10 cellular contexts compared by ENCODE assay signal in the genomic region with DNA sequence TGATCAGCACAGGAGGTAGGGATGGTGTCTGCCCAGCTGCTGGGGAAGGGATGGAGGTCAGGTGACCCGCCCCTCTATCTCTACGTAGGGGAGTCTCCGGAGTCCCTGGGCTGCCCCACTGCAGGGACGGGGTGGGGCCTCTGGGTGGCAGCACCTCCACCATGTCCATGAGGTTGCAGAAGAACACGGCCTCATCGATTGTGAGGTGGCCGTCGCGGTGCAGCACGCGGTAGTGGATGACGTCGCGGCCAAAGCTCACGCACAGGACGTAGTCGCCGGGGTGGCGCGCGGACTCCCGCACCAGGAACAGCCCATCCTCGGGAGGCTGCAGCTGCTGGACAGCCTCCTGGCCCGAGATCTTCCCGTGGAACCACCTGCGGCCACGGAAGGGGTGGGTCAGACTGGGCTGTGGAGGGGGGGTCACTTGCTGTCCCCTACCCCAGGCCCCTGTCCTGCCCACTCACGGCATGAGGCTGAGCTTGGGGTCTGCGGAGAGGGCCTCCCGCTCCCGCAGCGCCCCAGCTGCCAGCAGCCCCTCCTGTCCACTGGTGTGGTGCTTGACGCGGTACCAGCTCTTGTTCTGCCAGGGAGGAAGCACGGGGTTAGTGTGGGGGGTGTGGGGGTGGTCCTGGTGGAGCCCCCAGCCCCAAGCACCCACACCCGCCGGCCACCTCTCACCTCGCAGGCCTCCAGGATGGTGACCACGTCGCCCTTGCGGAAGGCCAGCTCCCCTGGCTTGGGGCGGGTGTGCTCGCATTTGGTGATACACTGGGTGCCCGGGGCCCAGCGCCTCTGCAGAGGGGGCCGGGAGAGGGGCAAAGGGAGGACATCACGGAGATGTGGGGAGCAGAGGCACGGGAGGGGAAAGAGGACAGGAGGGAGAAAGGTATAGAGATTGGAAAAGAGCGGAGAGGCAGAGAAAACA. TPM values are rescaled to one million over a fixed set of nuclear protein-coding genes. Genes with fewer than 3 reads are reported as not detected.
DNase-seq lines count a peak whose midpoint lies in the region; ATAC-seq, FAIRE-seq and TF ChIP-seq lines count a peak whose summit lies in the region.
"Had no signal": no experiment of that assay in that cellular context is flagged by ENCODE, and none has a peak within 500 bp of the region (broad histone marks: within the 10 kb centered on the region; RNA-seq: fewer than 3 reads in every experiment).

No MANE protein-coding gene starts in this region.

- H3K79me2 ChIP-seq in MM.1S (ENCODE audit: low read length) = no peaks in the 10 kb centered on the region

- H3K9ac ChIP-seq in kidney (ENCODE audit: low read length in 2 of 2) (no peak overlapping the region), MM.1S (ENCODE audit: low read length) (no peak overlapping the region)

- no peaks in the 10 kb centered on the region for H3K36me3 ChIP-seq in heart left ventricle
- no peaks in the 10 kb centered on the region for H3K36me3 ChIP-seq in kidney (ENCODE audit: control insufficient read depth in 1 of 2, insufficient read depth in 2 of 2, low read length in 2 of 2)
- H3K36me3 ChIP-seq in upper lobe of left lung = peaks cover 0 to 10% (median 0%) of the 10 kb centered on the region in 4 donors
- no peaks in the 10 kb centered on the region for H3K36me3 ChIP-seq in MM.1S (replicated peaks; ENCODE audit: insufficient read depth, low read length)

- H3K27me3 ChIP-seq in heart left ventricle = peaks cover 6 to 52% (median 27%) of the 10 kb centered on the region in 9 donors
- peaks cover 0 to 7% (median 3%) of the 10 kb centered on the region in 4 donors for H3K27me3 ChIP-seq in upper lobe of left lung
- H3K27me3 ChIP-seq in MM.1S (replicated peaks; ENCODE audit: insufficient read depth, low read length) = peaks cover 68% of the 10 kb centered on the region

- TF ChIP-seq POLR2A in heart left ventricle (IDR thresholded peaks at IDR 0.05) (no peak), upper lobe of left lung (IDR thresholded peaks at IDR 0.05) (no peak)

- intact Hi-C loops in heart left ventricle (cut with DNase I) (loop anchor here in 1 of 10 donors (5.0 kb wide), 1 partner anchor 38 kb away; no protein-coding TSS in a partner anchor), left ventricle myocardium superior (cut with micrococcal nuclease) (no loop called here), kidney (cut with DNase I) (no loop called here)

- FAIRE-seq in kidney (lab: Jason Lieb, UNC) = no peak
- no peak for FAIRE-seq in frontal cortex (lab: Jason Lieb, UNC)

- no peak overlapping the region for H3K4me2 ChIP-seq in MM.1S (ENCODE audit: low read depth, low read length)

- DNase-seq in heart left ventricle (no peak), left ventricle myocardium superior (no peak), activated T-cell treated with anti-CD3 and anti-CD28 coated beads for 24 hours (ENCODE audit: low read depth) (peak; percentile 27), kidney (peak; percentile 63), upper lobe of left lung (peak in 1 of 2 donors; percentile 83), frontal cortex (ENCODE audit: low spot score in 2 of 2) (no peak), MM.1S (no peak), anterior cingulate cortex (lab: John Stamatoyannopoulos, UW) (no peak)

- no peak for TF ChIP-seq EP300 in upper lobe of left lung (IDR thresholded peaks at IDR 0.05)

- TF ChIP-seq CTCF in heart left ventricle (IDR thresholded peaks at IDR 0.05) (peak in 11 of 12 donors; percentile 11 to 46 (median 24)), kidney (IDR thresholded peaks at IDR 0.05; ENCODE audit: borderline replicate concordance, extremely low read depth, insufficient read depth) (no peak), upper lobe of left lung (IDR thresholded peaks at IDR 0.05) (peak in 5 of 6 experiments; percentile 20 to 39 (median 25)), MM.1S (IDR thresholded peaks at IDR 0.05; ENCODE audit: low read length) (no peak)

- H3K27ac ChIP-seq in heart left ventricle = no peak overlapping the region
- H3K27ac ChIP-seq in kidney (ENCODE audit: low read depth in 2 of 2, low read length in 2 of 2) = no peak overlapping the region
- no peak overlapping the region for H3K27ac ChIP-seq in upper lobe of left lung
- no peak overlapping the region for H3K27ac ChIP-seq in MM.1S (ENCODE audit: low read length)

- H2AFZ ChIP-seq in MM.1S (ENCODE audit: low read length) = no peak overlapping the region

- H3K4me3 ChIP-seq in heart left ventricle (no peak overlapping the region), kidney (ENCODE audit: low read length in 2 of 2) (no peak overlapping the region), upper lobe of left lung (no peak overlapping the region), MM.1S (ENCODE audit: low read length) (no peak overlapping the region)

- H4K20me1 ChIP-seq in MM.1S (ENCODE audit: insufficient read depth, low read length) = no peaks in the 10 kb centered on the region

- H3K4me1 ChIP-seq in heart left ventricle = peaks cover 0 to 17% (median 0%) of the 10 kb centered on the region in 12 donors
- no peaks in the 10 kb centered on the region for H3K4me1 ChIP-seq in kidney (ENCODE audit: control insufficient read depth in 1 of 2, insufficient read depth in 1 of 2, low read depth in 1 of 2, low read length in 2 of 2)
- H3K4me1 ChIP-seq in upper lobe of left lung = peaks cover 0 to 22% (median 4%) of the 10 kb centered on the region in 4 donors
- H3K4me1 ChIP-seq in MM.1S (ENCODE audit: low read length) = no peaks in the 10 kb centered on the region

- WGBS in heart left ventricle, 4 donors = 69 to 77% (median 74%) methylated on average over 28 to 49 of the region's 49 CpGs
- WGBS in upper lobe of left lung, 2 donors = 80 to 87% methylated on average over 44 to 48 of the region's 49 CpGs

- H3K9me3 ChIP-seq in heart left ventricle (peaks cover 0 to 24% (median 21%) of the 10 kb centered on the region in 12 donors), kidney (ENCODE audit: control insufficient read depth in 1 of 2, low read length in 2 of 2) (peaks cover 3 to 14% of the 10 kb centered on the region in 2 donors), upper lobe of left lung (peaks cover 12 to 27% (median 17%) of the 10 kb centered on the region in 4 donors), MM.1S (replicated peaks; ENCODE audit: insufficient read depth, low read length) (no peaks in the 10 kb centered on the region)

- H3K9me2 ChIP-seq in MM.1S (replicated peaks; ENCODE audit: insufficient read depth, low read length) = no peaks in the 10 kb centered on the region

- ATAC-seq in heart left ventricle = peak in 3 of 4 donors; percentile 8 to 38 (median 29)
- no peak for ATAC-seq in left ventricle myocardium superior
- ATAC-seq in upper lobe of left lung (ENCODE audit: low FRiP score in 2 of 2) = no peak

- H3F3A ChIP-seq in MM.1S (ENCODE audit: insufficient read depth, low read length) = no peaks in the 10 kb centered on the region

RNA-seq across cellular contexts. Expression of gene MATK, which starts 2.3 kb away (rescaled TPM):
- total RNA-seq in heart left ventricle (1 to 10 TPM in 4 of 9 donors, under 1 TPM in 5; 0.20 to 8.9 (median 0.70) TPM), left ventricle myocardium superior (0.62 TPM), kidney (2.7 TPM), upper lobe of left lung (10 to 100 TPM in 5 of 6 donors, 1 to 10 TPM in 1; 9.6 to 20.1 (median 13.1) TPM), frontal cortex (15.5 TPM)
- polyA plus RNA-seq in heart left ventricle (under 1 TPM; 0.57 to 1.00 TPM), kidney (ENCODE audit: insufficient read depth, low read depth, low replicate concordance) (4.2 TPM)
- polyA plus RNA-seq: BJ had no signal

RNA-seq across cellular contexts. Expression of gene RAX2, which starts 11.9 kb away (rescaled TPM):
- not detected for total RNA-seq in heart left ventricle
- not detected for polyA plus RNA-seq in heart left ventricle
- not detected for total RNA-seq in left ventricle myocardium superior
- total RNA-seq in kidney = not detected
- polyA plus RNA-seq in kidney (ENCODE audit: insufficient read depth, low read depth, low replicate concordance) = not detected
- total RNA-seq in upper lobe of left lung = not detected
- total RNA-seq in frontal cortex = under 0.01 TPM
- total RNA-seq: T-helper 2 cell treated with Interferon-gamma antibody and Interleukin-4, amounts not matched to agents 100 ng/mL and 5 ng/mL, for 36 hours had no signal
- polyA plus RNA-seq: BJ had no signal

RNA-seq across cellular contexts. Expression of gene MRPL54, which starts 21.4 kb away (rescaled TPM):
- total RNA-seq in heart left ventricle (10 to 100 TPM; 58.9 to 96.9 (median 69.1) TPM), left ventricle myocardium superior (70.8 TPM), kidney (57.6 TPM), upper lobe of left lung (10 to 100 TPM; 16.8 to 83.9 (median 65.5) TPM), frontal cortex (21.6 TPM)
- polyA plus RNA-seq in heart left ventricle (100 to 1,000 TPM in 1 of 2 donors, 10 to 100 TPM in 1; 76.8 to 153 TPM), kidney (ENCODE audit: insufficient read depth, low read depth, low replicate concordance) (151 TPM)

RNA-seq across cellular contexts. Expression of gene APBA3, which starts 22.4 kb away (rescaled TPM):
- total RNA-seq in heart left ventricle (10 to 100 TPM in 6 of 9 donors, 1 to 10 TPM in 3; 8.8 to 28.7 (median 13.8) TPM), left ventricle myocardium superior (12.5 TPM), kidney (27.5 TPM), upper lobe of left lung (10 to 100 TPM; 13.4 to 92.2 (median 21.6) TPM), frontal cortex (12.6 TPM)
- polyA plus RNA-seq in heart left ventricle (10 to 100 TPM; 11.6 to 22.1 TPM), kidney (ENCODE audit: insufficient read depth, low read depth, low replicate concordance) (17.1 TPM)

Comparison
In these comparisons a context has a peak if more than half of its experiments do, and no peak if none do; other contexts are left out.
1. ATAC-seq: peak in heart left ventricle (3 of 4); none in left ventricle myocardium superior (single experiment) and upper lobe of left lung (0 of 2).
2. DNase-seq: peak in activated T-cell treated with anti-CD3 and anti-CD28 coated beads for 24 hours (single experiment) and kidney (single experiment); none in heart left ventricle (0 of 5), left ventricle myocardium superior (single experiment), frontal cortex (0 of 2), MM.1S (single experiment) and anterior cingulate cortex (0 of 58).
3. CTCF ChIP-seq: peak in heart left ventricle (11 of 12) and upper lobe of left lung (5 of 6); none in kidney (single experiment) and MM.1S (single experiment).